In the genomic region with DNA sequence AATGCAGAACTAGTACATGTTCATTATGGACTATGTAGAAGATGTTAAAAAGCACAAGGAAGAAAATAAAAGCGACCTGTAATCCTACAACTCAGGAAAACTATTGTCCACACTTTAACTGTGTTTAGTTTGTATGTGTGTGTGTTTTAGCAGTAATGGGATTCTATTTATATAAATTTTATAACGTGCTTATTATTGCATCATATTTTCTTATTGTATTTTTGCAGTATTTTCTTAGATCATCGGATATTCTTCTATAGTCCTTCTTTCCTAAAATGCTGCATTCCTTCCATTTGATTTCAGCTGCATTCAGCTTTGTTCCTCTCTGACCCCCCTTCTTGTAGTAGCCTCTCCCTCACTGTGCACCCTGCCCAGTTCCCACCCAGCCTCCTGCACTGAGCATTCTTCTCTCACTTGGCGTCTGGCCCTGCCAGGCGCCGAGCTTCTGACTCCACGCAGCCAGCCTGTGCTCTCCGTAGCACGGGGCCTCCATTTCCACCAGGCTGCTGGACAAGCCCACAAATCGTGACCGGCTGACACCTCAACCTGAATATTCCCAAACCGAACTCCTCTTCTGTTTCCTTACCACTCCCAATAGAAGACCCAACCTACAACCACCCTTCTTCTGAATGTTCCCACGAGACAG, we compare ENCODE assay signal across 16 cellular contexts. TPM values are rescaled to one million over a fixed set of nuclear protein-coding genes. Genes with fewer than 3 reads are reported as not detected.
DNase-seq lines count a peak whose midpoint lies in the region; ATAC-seq, FAIRE-seq and TF ChIP-seq lines count a peak whose summit lies in the region.
"Had no signal": no experiment of that assay in that cellular context is flagged by ENCODE, and none has a peak within 500 bp of the region (broad histone marks: within the 10 kb centered on the region; RNA-seq: fewer than 3 reads in every experiment).

No MANE protein-coding gene starts in this region.

- no peaks in the 10 kb centered on the region for H3K36me3 ChIP-seq in CD8-positive, alpha-beta memory T cell (ENCODE audit: insufficient read depth, low read length)
- no peaks in the 10 kb centered on the region for H3K36me3 ChIP-seq in astrocyte (ENCODE audit: insufficient read depth, low read length)
- H3K36me3 ChIP-seq in heart right ventricle: peaks cover 0 to 8% (median 0%) of the 10 kb centered on the region in 9 donors
- peaks cover 2 to 9% of the 10 kb centered on the region in 2 experiments for H3K36me3 ChIP-seq in trophoblast cell (ENCODE audit: control insufficient read depth in 1 of 2, insufficient read depth in 2 of 2, low read length in 2 of 2)
- peaks cover 11% of the 10 kb centered on the region for H3K36me3 ChIP-seq in SJCRH30
- H3K36me3 ChIP-seq: adrenal gland, prostate gland had no signal

- ATAC-seq in heart right ventricle (peak; percentile 69 to 91 (median 80)), HG03442 (IDR thresholded peaks at IDR 0.05; ENCODE audit: unreplicated experiment) (no peak)
- ATAC-seq: SK-N-SH treated with all-trans-retinoic acid at 6 μM for 48 hours; stimulated activated naive B cell treated with anti-CD40 and anti-IgM and Interleukin-4, amounts not matched to agents 10 μg/mL and 1 μg/mL and 100 μg/mL, for 72 hours had no signal

- H2AK5ac ChIP-seq in trophoblast cell (ENCODE audit: low read length): peak overlapping the region; percentile 12

- H3K9me3 ChIP-seq in CD8-positive, alpha-beta memory T cell (ENCODE audit: low read length): peaks cover 8% of the 10 kb centered on the region
- H3K9me3 ChIP-seq in astrocyte (ENCODE audit: insufficient read depth, low read depth, low read length) (no peaks in the 10 kb centered on the region), heart right ventricle (peaks cover 0 to 20% (median 13%) of the 10 kb centered on the region in 11 donors), trophoblast cell (ENCODE audit: insufficient read depth, low read depth, low read length) (no peaks in the 10 kb centered on the region), SJCRH30 (replicated peaks) (peaks cover 8% of the 10 kb centered on the region)
- H3K9me3 ChIP-seq: prostate gland had no signal

- no peaks in the 10 kb centered on the region for H3K4me1 ChIP-seq in CD8-positive, alpha-beta memory T cell (ENCODE audit: insufficient read depth, low read length)
- peaks cover 8% of the 10 kb centered on the region for H3K4me1 ChIP-seq in astrocyte (ENCODE audit: insufficient read depth, low read length)
- peaks cover 0 to 16% (median 0%) of the 10 kb centered on the region in 9 donors for H3K4me1 ChIP-seq in heart right ventricle
- H3K4me1 ChIP-seq in trophoblast cell (ENCODE audit: control insufficient read depth in 1 of 2, insufficient read depth in 2 of 2, low read length in 2 of 2): peaks cover 6 to 7% of the 10 kb centered on the region in 2 experiments
- H3K4me1 ChIP-seq in SJCRH30: no peaks in the 10 kb centered on the region
- H3K4me1 ChIP-seq: adrenal gland had no signal

- peaks cover 9 to 14% (median 11%) of the 10 kb centered on the region in 5 donors for H3K9me3 Mint-ChIP-seq in CD8-positive, alpha-beta memory T cell
- H3K9me3 Mint-ChIP-seq in astrocyte (ENCODE audit: unreplicated experiment): peaks cover 3% of the 10 kb centered on the region

- H3K27ac Mint-ChIP-seq in CD8-positive, alpha-beta memory T cell: peak overlapping the region in 6 of 8 donors; percentile 14 to 77 (median 28)
- H3K27ac Mint-ChIP-seq in astrocyte (ENCODE audit: unreplicated experiment): no peak overlapping the region
- H3K27ac Mint-ChIP-seq: stimulated activated naive B cell treated with anti-CD40 and anti-IgM and Interleukin-4, amounts not matched to agents 10 μg/mL and 1 μg/mL and 100 μg/mL, for 72 hours had no signal

- intact Hi-C loops in heart right ventricle (cut with DNase I): no loop called here

- H3K79me1 ChIP-seq in trophoblast cell (ENCODE audit: low read length): peaks cover 5% of the 10 kb centered on the region

- H2BK5ac ChIP-seq in trophoblast cell (ENCODE audit: low read depth, low read length, poor library complexity): no peak overlapping the region

- peaks cover 5% of the 10 kb centered on the region for H4K20me1 ChIP-seq in astrocyte (ENCODE audit: insufficient read depth, low read length)

- POLR2A ChIA-PET in CD8-positive, alpha-beta memory T cell (lab: Charles Lee): no interaction called here

- H3K4me3 ChIP-seq in CD8-positive, alpha-beta memory T cell (ENCODE audit: low read length): no peak overlapping the region
- H3K4me3 ChIP-seq in astrocyte (ENCODE audit: insufficient read depth, low read depth, low read length) (no peak overlapping the region), heart right ventricle (no peak overlapping the region), trophoblast cell (ENCODE audit: low read depth, low read length) (no peak overlapping the region), SJCRH30 (no peak overlapping the region)
- H3K4me3 ChIP-seq: adrenal gland, prostate gland had no signal

- H2BK12ac ChIP-seq in trophoblast cell (ENCODE audit: low read length): no peak overlapping the region

- TF ChIP-seq CTCF in astrocyte (IDR thresholded peaks at IDR 0.05; ENCODE audit: insufficient read depth, low read depth, low read length) (no peak), heart right ventricle (IDR thresholded peaks at IDR 0.05) (no peak)

- no peaks in the 10 kb centered on the region for H3K27me3 ChIP-seq in CD8-positive, alpha-beta memory T cell (ENCODE audit: insufficient read depth, low read length, poor library complexity, severe bottlenecking)
- H3K27me3 ChIP-seq in astrocyte (ENCODE audit: insufficient read depth, low read length) (no peaks in the 10 kb centered on the region), heart right ventricle (no peaks in the 10 kb centered on the region), trophoblast cell (ENCODE audit: insufficient read depth, low read length) (no peaks in the 10 kb centered on the region), SJCRH30 (no peaks in the 10 kb centered on the region)
- H3K27me3 ChIP-seq: adrenal gland had no signal

- no peak overlapping the region for H4K12ac ChIP-seq in trophoblast cell (ENCODE audit: low read depth, low read length)

- no peaks in the 10 kb centered on the region for H3K27me3 Mint-ChIP-seq in CD8-positive, alpha-beta memory T cell
- H3K27me3 Mint-ChIP-seq in astrocyte (ENCODE audit: low read depth, unreplicated experiment): peaks cover 2% of the 10 kb centered on the region
- H3K27me3 Mint-ChIP-seq: stimulated activated naive B cell treated with anti-CD40 and anti-IgM and Interleukin-4, amounts not matched to agents 10 μg/mL and 1 μg/mL and 100 μg/mL, for 72 hours had no signal

- no peak overlapping the region for H3K27ac ChIP-seq in CD8-positive, alpha-beta memory T cell (ENCODE audit: low read depth, low read length)
- no peak overlapping the region for H3K27ac ChIP-seq in astrocyte (ENCODE audit: low read depth, low read length)
- H3K27ac ChIP-seq in heart right ventricle: no peak overlapping the region
- no peak overlapping the region for H3K27ac ChIP-seq in trophoblast cell (ENCODE audit: low read depth, low read length)
- H3K27ac ChIP-seq in SJCRH30: no peak overlapping the region
- H3K27ac ChIP-seq: adrenal gland had no signal

- no peak overlapping the region for H3K9ac ChIP-seq in astrocyte (ENCODE audit: low read length)
- H3K9ac ChIP-seq in trophoblast cell (ENCODE audit: low read length): no peak overlapping the region

- H3K14ac ChIP-seq in trophoblast cell (ENCODE audit: low read length): no peak overlapping the region

- peak overlapping the region; percentile 21 for H3K18ac ChIP-seq in trophoblast cell (ENCODE audit: low read length)

- peak overlapping the region; percentile 13 for H4K91ac ChIP-seq in trophoblast cell (ENCODE audit: low read depth, low read length)

- CTCF ChIA-PET in CD8-positive, alpha-beta memory T cell (lab: Charles Lee): no interaction called here

- no peak overlapping the region for H3K4ac ChIP-seq in trophoblast cell (ENCODE audit: low read depth, low read length)

- peaks cover 9 to 53% (median 18%) of the 10 kb centered on the region in 3 donors for H3K36me3 Mint-ChIP-seq in CD8-positive, alpha-beta memory T cell
- H3K36me3 Mint-ChIP-seq in astrocyte (ENCODE audit: low read depth, unreplicated experiment): peaks cover 6% of the 10 kb centered on the region

- H3K4me2 ChIP-seq in astrocyte (ENCODE audit: low read length) (no peak overlapping the region), trophoblast cell (ENCODE audit: low read length) (no peak overlapping the region)

- H2AFZ ChIP-seq in astrocyte (ENCODE audit: low read depth, low read length) (no peak overlapping the region), trophoblast cell (ENCODE audit: insufficient read depth, low read length, poor library complexity) (no peak overlapping the region)

- no peak overlapping the region for H3K23ac ChIP-seq in trophoblast cell (ENCODE audit: low read length)

- H3K4me1 Mint-ChIP-seq in CD8-positive, alpha-beta memory T cell: peaks cover 10 to 50% (median 10%) of the 10 kb centered on the region in 3 donors
- peaks cover 7% of the 10 kb centered on the region for H3K4me1 Mint-ChIP-seq in astrocyte (ENCODE audit: low read depth, unreplicated experiment)
- H3K4me1 Mint-ChIP-seq: stimulated activated naive B cell treated with anti-CD40 and anti-IgM and Interleukin-4, amounts not matched to agents 10 μg/mL and 1 μg/mL and 100 μg/mL, for 72 hours had no signal

- no peak overlapping the region for H4K8ac ChIP-seq in trophoblast cell (ENCODE audit: low read depth, low read length)

- no peak for FAIRE-seq in astrocyte (lab: Jason Lieb, UNC)

- peaks cover 6% of the 10 kb centered on the region for H3K79me2 ChIP-seq in astrocyte (ENCODE audit: insufficient read depth, low read length)
- H3K79me2 ChIP-seq in trophoblast cell (ENCODE audit: control insufficient read depth, insufficient read depth, low read length, poor library complexity): peaks cover 4% of the 10 kb centered on the region

- 62 to 68% methylated on average over 13 of the region's 13 CpGs for WGBS in heart right ventricle, 2 donors
- no CpG with 5 or more reads among the region's 13 CpGs for WGBS in trophoblast cell (ENCODE audit: extremely low coverage, insufficient coverage, insufficient read length)

- no peak overlapping the region for H3K4me3 Mint-ChIP-seq in CD8-positive, alpha-beta memory T cell
- H3K4me3 Mint-ChIP-seq in astrocyte (ENCODE audit: unreplicated experiment): no peak overlapping the region
- H3K4me3 Mint-ChIP-seq: stimulated activated naive B cell treated with anti-CD40 and anti-IgM and Interleukin-4, amounts not matched to agents 10 μg/mL and 1 μg/mL and 100 μg/mL, for 72 hours; WTC11 had no signal

- no peak for DNase-seq in CD8-positive, alpha-beta memory T cell
- DNase-seq in astrocyte (ENCODE audit: low read depth) (peak; percentile 23), heart right ventricle (peak in 1 of 2 donors; percentile 35), trophoblast cell (no peak), SJCRH30 (no peak), NCI-H2081 (lab: John Stamatoyannopoulos, UW) (no peak), T-helper 9 cell (no peak)
- DNase-seq: adrenal gland; mesenchymal stem cell; NCI-H1436 treated with DMSO at 0.1 percent for 48 hours; stimulated activated CD4-positive, alpha-beta T cell treated with anti-CD3 and anti-CD28 coated beads, Interleukin-4, amount 100 ng/mL, for 1 hour; stimulated activated naive B cell treated with anti-CD40 and anti-IgM and Interleukin-4, amounts not matched to agents 10 μg/mL and 1 μg/mL and 100 μg/mL, for 72 hours had no signal

- no peak overlapping the region for H2BK120ac ChIP-seq in trophoblast cell (ENCODE audit: insufficient read depth, low read length, poor library complexity)

RNA-seq across cellular contexts. Expression of a gene that starts 39.9 kb away (rescaled TPM):
- total RNA-seq in CD8-positive, alpha-beta memory T cell: 10 to 100 TPM; 11.0 to 13.1 TPM
- polyA plus RNA-seq in CD8-positive, alpha-beta memory T cell: 12.7 TPM
- total RNA-seq in astrocyte (12.8 and 13.2 TPM in 2 replicates), heart right ventricle (10 to 100 TPM in 7 of 10 donors, 1 to 10 TPM in 3; 8.4 to 16.5 (median 11.2) TPM)
- polyA plus RNA-seq in heart right ventricle: 1 to 10 TPM; 2.8 to 4.3 TPM
- 13.2 and 13.4 TPM in 2 replicates for polyA plus RNA-seq in trophoblast cell (2013)
- 19.5 and 21.9 TPM in 2 replicates for total RNA-seq in SJCRH30 (2014; rRNA removed; shearing (Covaris generic))
